ENCODE assay signal across 12 cellular contexts in the genomic region with DNA sequence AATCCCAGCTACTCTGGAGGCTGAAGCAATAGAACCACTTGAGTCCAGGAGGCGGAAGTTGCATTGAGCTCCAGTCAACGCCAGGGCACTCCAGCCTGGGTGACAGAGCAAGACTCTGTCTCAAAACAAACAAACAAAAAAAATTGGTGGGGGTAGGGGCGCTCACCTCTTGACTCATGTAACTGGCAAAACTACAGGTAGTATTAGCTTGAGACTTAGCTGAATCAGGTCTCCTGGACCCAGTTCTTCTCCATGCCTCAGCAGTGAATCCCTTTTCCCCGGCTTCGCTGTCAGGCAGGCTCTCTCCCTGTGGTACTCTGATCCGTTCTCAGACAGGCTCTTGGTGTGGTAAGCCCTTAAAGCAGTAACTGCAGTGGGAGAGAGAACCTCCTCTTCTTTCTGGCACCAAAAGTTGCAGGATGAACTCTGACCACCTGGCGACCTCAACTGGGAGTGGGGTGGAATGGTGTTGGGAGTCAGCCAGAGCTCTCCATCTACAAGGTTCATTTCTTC. TPM values are rescaled to one million over a fixed set of nuclear protein-coding genes. Genes with fewer than 3 reads are reported as not detected.
DNase-seq lines count a peak whose midpoint lies in the region; ATAC-seq and TF ChIP-seq lines count a peak whose summit lies in the region.
"Had no signal": no experiment of that assay in that cellular context is flagged by ENCODE, and none has a peak within 500 bp of the region (broad histone marks: within the 10 kb centered on the region; RNA-seq: fewer than 3 reads in every experiment).

No MANE protein-coding gene starts in this region.

- H2AFZ ChIP-seq in H9 (ENCODE audit: low read length) = no peak overlapping the region

- H4K8ac ChIP-seq in H9 (replicated peaks; ENCODE audit: insufficient read length, low read depth, low read length) = no peak overlapping the region

- ATAC-seq in HG03159 (IDR thresholded peaks at IDR 0.05; ENCODE audit: unreplicated experiment) = no peak
- ATAC-seq: stimulated activated naive CD8-positive, alpha-beta T cell treated with anti-CD3 and anti-CD28 coated beads, Interleukin-15, Interleukin-2, amounts not matched to agents 100 U/mL and 50 U/mL, for 24 hours had no signal

- H3K4me3 ChIP-seq in iPS-15b (ENCODE audit: low read depth, low read length) (no peak overlapping the region), spleen (no peak overlapping the region), MG63 (no peak overlapping the region)
- H3K4me3 ChIP-seq: Peyer's patch had no signal

- TF ChIP-seq CTCF in H9 (conservative IDR thresholded peaks at IDR 0.05) (peak; percentile 43; the same call in 2 of the 3 replicates), spleen (IDR thresholded peaks at IDR 0.05 in 8 of 11, conservative IDR thresholded peaks at IDR 0.05 in 3 of 11) (no peak)

- no peak overlapping the region for H2BK5ac ChIP-seq in H9 (ENCODE audit: insufficient read length, low read length)

- no peak overlapping the region for H4K5ac ChIP-seq in H9 (ENCODE audit: insufficient read length, low read depth, low read length)

- H3K4ac ChIP-seq in H9 (ENCODE audit: low read depth, low read length) = no peak overlapping the region

- no CpG with 5 or more reads among the region's 7 CpGs for WGBS in H9 (ENCODE audit: extremely low coverage, insufficient read length, low lambda C conversion rate)
- 77 to 93% (median 84%) methylated on average over 7 of the region's 7 CpGs for WGBS in spleen, 5 donors

- no peaks in the 10 kb centered on the region for H3K27me3 Mint-ChIP-seq in H9 (ENCODE audit: low read depth)
- H3K27me3 Mint-ChIP-seq: dendritic cell treated with granulocyte-macrophage colony-stimulating factor and Interleukin-4, amounts not matched to agents 40 ng/mL and 50 ng/mL, for 4 days had no signal

- no peaks in the 10 kb centered on the region for H3K23me2 ChIP-seq in H9 (ENCODE audit: insufficient read length, low read depth, low read length, poor library complexity, severe bottlenecking)

- no peaks in the 10 kb centered on the region for H3K79me1 ChIP-seq in H9 (ENCODE audit: insufficient read depth, low read depth, low read length, poor library complexity, severe bottlenecking)

- no peak for TF ChIP-seq POLR2A in spleen (IDR thresholded peaks at IDR 0.05)

- H4K91ac ChIP-seq in H9 (ENCODE audit: insufficient read length, low read depth, low read length) = no peak overlapping the region

- no peak overlapping the region for H2BK20ac ChIP-seq in H9 (ENCODE audit: low read depth, low read length, poor library complexity, severe bottlenecking)

- no peak overlapping the region for H3K4me2 ChIP-seq in H9 (ENCODE audit: insufficient read depth, insufficient read length, low read length)

- DNase-seq in H9 = peak; percentile 38
- peak; percentile 93 for DNase-seq in NCI-H510A treated with DMSO at 0.1 percent for 48 hours (lab: John Stamatoyannopoulos, UW)
- DNase-seq in spleen = no peak
- DNase-seq in MG63 = no peak
- DNase-seq in posterior cingulate gyrus = no peak
- DNase-seq: NCI-H2171; occipital lobe; Peyer's patch; stimulated activated naive CD8-positive, alpha-beta T cell treated with anti-CD3 and anti-CD28 coated beads, Interleukin-15, Interleukin-2, amounts not matched to agents 100 U/mL and 50 U/mL, for 24 hours had no signal

- no peaks in the 10 kb centered on the region for H3K9me3 ChIP-seq in H9 (ENCODE audit: control insufficient read depth, low read depth, low read length)
- no peaks in the 10 kb centered on the region for H3K9me3 ChIP-seq in iPS-15b (ENCODE audit: control insufficient read depth, insufficient read depth, low read length)
- H3K9me3 ChIP-seq in spleen = no peaks in the 10 kb centered on the region
- no peaks in the 10 kb centered on the region for H3K9me3 ChIP-seq in MG63
- H3K9me3 ChIP-seq: Peyer's patch had no signal

- peaks cover 4 to 31% (median 13%) of the 10 kb centered on the region in 3 experiments; a peak in 6 of 7 replicates for H3K36me3 Mint-ChIP-seq in H9 (ENCODE audit: insufficient read depth in 1 of 3, low read depth in 3 of 3)

- no peaks in the 10 kb centered on the region for H3K9me3 Mint-ChIP-seq in H9
- H3K9me3 Mint-ChIP-seq: dendritic cell treated with granulocyte-macrophage colony-stimulating factor and Interleukin-4, amounts not matched to agents 40 ng/mL and 50 ng/mL, for 4 days had no signal

- no peak overlapping the region for H3T11ph ChIP-seq in H9 (ENCODE audit: low read length)

- no peak overlapping the region for H2AK5ac ChIP-seq in H9 (ENCODE audit: insufficient read length, low read length)

- H3K18ac ChIP-seq in H9 (ENCODE audit: insufficient read length, low read depth, low read length) = no peak overlapping the region

- H3K79me2 ChIP-seq in H9 (ENCODE audit: insufficient read depth, low read length) = no peaks in the 10 kb centered on the region

- H3K4me1 Mint-ChIP-seq in H9 = no peaks in the 10 kb centered on the region

- H3K4me1 ChIP-seq in H9 (ENCODE audit: insufficient read depth, low read length) = no peaks in the 10 kb centered on the region
- no peaks in the 10 kb centered on the region for H3K4me1 ChIP-seq in iPS-15b (ENCODE audit: control insufficient read depth, insufficient read depth, low read length)
- peaks cover 24 to 56% (median 34%) of the 10 kb centered on the region in 6 donors for H3K4me1 ChIP-seq in spleen

- H3K23ac ChIP-seq in H9 (ENCODE audit: insufficient read length, low read depth, low read length) = no peak overlapping the region

- no peaks in the 10 kb centered on the region for H4K20me1 ChIP-seq in H9 (ENCODE audit: control insufficient read depth, insufficient read depth, insufficient read length)

- H3K36me3 ChIP-seq in iPS-15b (ENCODE audit: control insufficient read depth, insufficient read depth, low read length) (no peaks in the 10 kb centered on the region), spleen (peaks cover 0 to 91% (median 52%) of the 10 kb centered on the region in 6 donors), MG63 (peaks cover 33% of the 10 kb centered on the region)

- H3K27ac Mint-ChIP-seq in H9 = peak overlapping the region in 2 of 3 experiments; percentile 60 to 78; a peak in 2 of 7 replicates
- H3K27ac Mint-ChIP-seq: dendritic cell treated with granulocyte-macrophage colony-stimulating factor and Interleukin-4, amounts not matched to agents 40 ng/mL and 50 ng/mL, for 4 days had no signal

- H2BK120ac ChIP-seq in H9 (ENCODE audit: low read depth, low read length, poor library complexity, severe bottlenecking) = no peak overlapping the region

- no peak overlapping the region for H3K4me3 Mint-ChIP-seq in H9
- H3K4me3 Mint-ChIP-seq: dendritic cell treated with granulocyte-macrophage colony-stimulating factor and Interleukin-4, amounts not matched to agents 40 ng/mL and 50 ng/mL, for 4 days had no signal

- H3K9ac ChIP-seq in H9 (ENCODE audit: extremely low read depth, insufficient read length, low read length) = no peak overlapping the region
- peak overlapping the region; percentile 60 for H3K9ac ChIP-seq in iPS-15b (ENCODE audit: low read depth, low read length)

- intact Hi-C loops in spleen (cut with DNase I; ENCODE audit: low total_unique reads) = no loop called here
- intact Hi-C loops in posterior cingulate gyrus (cut with DNase I) = no loop called here

- H3K27me3 ChIP-seq in H9 (ENCODE audit: insufficient read depth, low read length) = no peaks in the 10 kb centered on the region
- no peaks in the 10 kb centered on the region for H3K27me3 ChIP-seq in iPS-15b (ENCODE audit: control insufficient read depth, insufficient read depth, low read length)
- H3K27me3 ChIP-seq in spleen (replicated peaks in 1 of 7) = no peaks in the 10 kb centered on the region
- no peaks in the 10 kb centered on the region for H3K27me3 ChIP-seq in MG63
- H3K27me3 ChIP-seq: Peyer's patch had no signal

- H3K56ac ChIP-seq in H9 (ENCODE audit: insufficient read length, low read depth, low read length) = no peak overlapping the region

- no peak overlapping the region for H2BK12ac ChIP-seq in H9 (ENCODE audit: insufficient read length, low read depth, low read length)

- H3K27ac ChIP-seq in H9 (ENCODE audit: insufficient read length, low read depth, low read length) = no peak overlapping the region
- peak overlapping the region in 5 of 8 donors; percentile 23 to 78 (median 29) for H3K27ac ChIP-seq in spleen
- H3K27ac ChIP-seq: Peyer's patch had no signal

- no peak overlapping the region for H3K14ac ChIP-seq in H9 (ENCODE audit: insufficient read depth, low read length)

- no peak overlapping the region for H2BK15ac ChIP-seq in H9 (ENCODE audit: low read depth, low read length)

RNA-seq across cellular contexts. Expression of a gene that starts 12.9 kb away (rescaled TPM):
- 7.5 and 7.9 TPM in 2 replicates for total RNA-seq in H9 (2021)
- total RNA-seq in spleen = 10 to 100 TPM; 15.9 to 35.3 (median 28.6) TPM
- 10 to 100 TPM in 1 of 3 donors, 1 to 10 TPM in 2; 4.6 to 11.9 (median 8.9) TPM for polyA plus RNA-seq in spleen
- total RNA-seq in MG63 (2014; rRNA removed; shearing (Covaris generic); ENCODE audit: low replicate concordance) = 1.2 and 3.2 TPM in 2 replicates

Comparison
In these comparisons a context has a peak if more than half of its experiments do, and no peak if none do; other contexts are left out.
1. DNase-seq: peak in H9 (single experiment) and NCI-H510A treated with DMSO at 0.1 percent for 48 hours (single experiment); none in spleen (single experiment), MG63 (single experiment) and posterior cingulate gyrus (0 of 10).